In genomic region chr19:7199613-7200533, GRCh38 we compare ENCODE assay signal across 12 cellular contexts.
A peak's percentile ranks its signal among the peaks of the same experiment; 100 is the strongest.
DNase-seq lines count a peak whose midpoint lies in the region; ATAC-seq, FAIRE-seq and TF ChIP-seq lines count a peak whose summit lies in the region.
"Had no signal": no experiment of that assay in that cellular context is flagged by ENCODE, and none has a peak within 500 bp of the region (broad histone marks: within the 10 kb centered on the region; RNA-seq: fewer than 3 reads in every experiment).

No MANE protein-coding gene starts in this region.

- H3K4me1 ChIP-seq in Peyer's patch: peaks cover 0 to 30% (median 3%) of the 10 kb centered on the region in 4 donors
- H3K4me1 ChIP-seq in vagina: peaks cover 19% of the 10 kb centered on the region
- H3K4me1 ChIP-seq: uterus had no signal

- no peaks in the 10 kb centered on the region for H3K36me3 Mint-ChIP-seq in natural killer cell
- no peaks in the 10 kb centered on the region for H3K36me3 Mint-ChIP-seq in natural killer cell treated with Interleukin-12 subunit alpha and Interleukin-12 subunit beta and Interleukin-15 and Interleukin-18, amount 100 ng/mL, for 72 hours
- H3K36me3 Mint-ChIP-seq in type B pancreatic cell: no peaks in the 10 kb centered on the region

- H3K9me3 Mint-ChIP-seq in natural killer cell (no peaks in the 10 kb centered on the region), type B pancreatic cell (no peaks in the 10 kb centered on the region)
- H3K9me3 Mint-ChIP-seq in natural killer cell treated with Interleukin-12 subunit alpha and Interleukin-12 subunit beta and Interleukin-15 and Interleukin-18, amount 100 ng/mL, for 72 hours: no peaks in the 10 kb centered on the region

- no peak for DNase-seq in natural killer cell
- no peak for DNase-seq in natural killer cell treated with Interleukin-12 subunit alpha and Interleukin-12 subunit beta and Interleukin-15 and Interleukin-18, amount 100 ng/mL, for 72 hours (ENCODE audit: low spot score)
- peak in 2 of 3 donors; percentile 63 to 73 for DNase-seq in Peyer's patch
- DNase-seq in left colon: peak; percentile 42 to 65
- DNase-seq in type B pancreatic cell (ENCODE audit: extremely low spot score, unreplicated experiment): no peak
- no peak for DNase-seq in vagina (ENCODE audit: extremely low spot score in 2 of 2)
- no peak for DNase-seq in D721Med (ENCODE audit: insufficient read length, low spot score)
- DNase-seq in NCI-H226: no peak
- DNase-seq: hypothalamus, NCI-H345, uterus had no signal

- no peak overlapping the region for H3K27ac Mint-ChIP-seq in natural killer cell
- no peak overlapping the region for H3K27ac Mint-ChIP-seq in natural killer cell treated with Interleukin-12 subunit alpha and Interleukin-12 subunit beta and Interleukin-15 and Interleukin-18, amount 100 ng/mL, for 72 hours
- H3K27ac Mint-ChIP-seq in type B pancreatic cell: peak overlapping the region; percentile 84

- H3K36me3 ChIP-seq in Peyer's patch (no peaks in the 10 kb centered on the region), vagina (no peaks in the 10 kb centered on the region)
- H3K36me3 ChIP-seq: uterus had no signal

- FAIRE-seq in D721Med (lab: Jason Lieb, UNC): no peak

- H3K9me3 ChIP-seq in Peyer's patch: no peaks in the 10 kb centered on the region
- no peaks in the 10 kb centered on the region for H3K9me3 ChIP-seq in vagina
- H3K9me3 ChIP-seq: uterus had no signal

- TF ChIP-seq CTCF in natural killer cell (IDR thresholded peaks at IDR 0.05): no peak
- TF ChIP-seq CTCF in Peyer's patch (IDR thresholded peaks at IDR 0.05): no peak
- no peak for TF ChIP-seq CTCF in type B pancreatic cell (conservative IDR thresholded peaks at IDR 0.05)
- no peak for TF ChIP-seq CTCF in vagina (IDR thresholded peaks at IDR 0.05)
- TF ChIP-seq CTCF in D721Med (IDR thresholded peaks at IDR 0.05; ENCODE audit: insufficient read depth, missing control alignments): no peak

- no peak for ATAC-seq in natural killer cell
- ATAC-seq in natural killer cell treated with Interleukin-12 subunit alpha and Interleukin-12 subunit beta and Interleukin-15 and Interleukin-18, amount 100 ng/mL, for 72 hours: no peak
- ATAC-seq in left colon: peak; percentile 61

- H3K27ac ChIP-seq in Peyer's patch: peak overlapping the region in 3 of 4 donors; percentile 49 to 95 (median 80)
- H3K27ac ChIP-seq in vagina: no peak overlapping the region
- H3K27ac ChIP-seq: skin epidermis had no signal

- no peak for TF ChIP-seq POLR2A in Peyer's patch (IDR thresholded peaks at IDR 0.05)
- no peak for TF ChIP-seq POLR2A in vagina (IDR thresholded peaks at IDR 0.05)

- H3K4me3 Mint-ChIP-seq in natural killer cell (peak overlapping the region; percentile 10), type B pancreatic cell (peak overlapping the region; percentile 85)
- H3K4me3 Mint-ChIP-seq in natural killer cell treated with Interleukin-12 subunit alpha and Interleukin-12 subunit beta and Interleukin-15 and Interleukin-18, amount 100 ng/mL, for 72 hours: no peak overlapping the region

- H3K4me3 ChIP-seq in Peyer's patch: peak overlapping the region in 1 of 4 donors; percentile 19
- no peak overlapping the region for H3K4me3 ChIP-seq in vagina
- H3K4me3 ChIP-seq: skin epidermis had no signal

- intact Hi-C loops in natural killer cell (cut with micrococcal nuclease): loop anchor here (5.0 kb wide), 1 partner anchor 1107 kb away; the partner anchor contains the start of gene CD320
- intact Hi-C loops in left colon (cut with DNase I, micrococcal nuclease): loop anchor here in 1 of 2 donors (10.0 kb wide), 1 partner anchor 95 kb away; the partner anchor contains the start of gene INSR
- intact Hi-C loops in vagina (cut with DNase I): loop anchor here (10.0 kb wide), 1 partner anchor 55 kb away; no protein-coding TSS in a partner anchor

- H3K4me1 Mint-ChIP-seq in natural killer cell (peaks cover 16 to 23% of the 10 kb centered on the region in 2 donors), type B pancreatic cell (ENCODE audit: unreplicated experiment) (peaks cover 19% of the 10 kb centered on the region)
- peaks cover 20% of the 10 kb centered on the region in 2 donors for H3K4me1 Mint-ChIP-seq in natural killer cell treated with Interleukin-12 subunit alpha and Interleukin-12 subunit beta and Interleukin-15 and Interleukin-18, amount 100 ng/mL, for 72 hours (ENCODE audit: low read depth in 2 of 2)

- H3K27me3 ChIP-seq in Peyer's patch (no peaks in the 10 kb centered on the region), vagina (no peaks in the 10 kb centered on the region)
- H3K27me3 ChIP-seq: uterus had no signal

- H3K27me3 Mint-ChIP-seq in natural killer cell (ENCODE audit: low read depth in 2 of 2): peaks cover 0 to 5% of the 10 kb centered on the region in 2 donors
- H3K27me3 Mint-ChIP-seq in natural killer cell treated with Interleukin-12 subunit alpha and Interleukin-12 subunit beta and Interleukin-15 and Interleukin-18, amount 100 ng/mL, for 72 hours: peaks cover 7% of the 10 kb centered on the region in 2 donors
- H3K27me3 Mint-ChIP-seq in type B pancreatic cell: peaks cover 8% of the 10 kb centered on the region

Comparison
In these comparisons a context has a peak if more than half of its experiments do, and no peak if none do; other contexts are left out.
1. DNase-seq: peak in Peyer's patch (2 of 3) and left colon (2 of 2); none in natural killer cell (single experiment), natural killer cell treated with Interleukin-12 subunit alpha and Interleukin-12 subunit beta and Interleukin-15 and Interleukin-18, amount 100 ng/mL, for 72 hours (single experiment), type B pancreatic cell (single experiment), vagina (0 of 2), D721Med (single experiment) and NCI-H226 (single experiment).